Comparison of ENCODE assay signal across 13 cellular contexts in genomic region chr2:234251326-234252271, GRCh38.
DNase-seq lines count a peak whose midpoint lies in the region; ATAC-seq, FAIRE-seq and TF ChIP-seq lines count a peak whose summit lies in the region.
"Had no signal": no experiment of that assay in that cellular context is flagged by ENCODE, and none has a peak within 500 bp of the region (broad histone marks: within the 10 kb centered on the region; RNA-seq: fewer than 3 reads in every experiment).

No MANE protein-coding gene starts in this region.

- H3K27ac ChIP-seq in body of pancreas: peak overlapping the region in 1 of 4 donors; percentile 4

- intact Hi-C loops in activated CD4-positive, alpha-beta T cell treated with anti-CD3 and anti-CD28 coated beads, Interleukin-2, amount 10 ng/mL, durations not matched to agents 24 days and 14 days (cut with micrococcal nuclease): no loop called here
- intact Hi-C loops in body of pancreas (cut with DNase I): no loop called here

- H3K9me3 ChIP-seq in body of pancreas: no peaks in the 10 kb centered on the region

- no peaks in the 10 kb centered on the region for H3K36me3 Mint-ChIP-seq in activated CD4-positive, alpha-beta T cell treated with anti-CD3 and anti-CD28 coated beads, Interleukin-2, amount 10 ng/mL, durations not matched to agents 24 days and 14 days (ENCODE audit: low read depth)

- H3K4me1 ChIP-seq in body of pancreas: peaks cover 36% of the 10 kb centered on the region

- DNase-seq in activated CD4-positive, alpha-beta T cell treated with anti-CD3 and anti-CD28 coated beads, Interleukin-2, amount 10 ng/mL, durations not matched to agents 24 days and 14 days: peak; percentile 41
- DNase-seq in activated CD4-positive, alpha-beta T cell treated with anti-CD3 and anti-CD28 coated beads, Interleukin-2, amount 50 U/mL, for 4 hours: no peak
- DNase-seq in body of pancreas (peak in 3 of 4 donors; percentile 12 to 28 (median 22)), islet precursor cell (peak; percentile 76), urothelium cell line (ENCODE audit: low spot score) (peak; percentile 74)
- no peak for DNase-seq in activated effector memory CD4-positive, alpha-beta T cell treated with anti-CD3 and anti-CD28 coated beads, Interleukin-2, amount 50 U/mL, for 16 hours
- DNase-seq: anterior cingulate cortex; kidney; NCI-H69; stimulated activated CD4-positive, alpha-beta T cell treated with anti-CD3 and anti-CD28 coated beads, Interleukin-12 subunit alpha, Interleukin-12 subunit beta, amount 100 ng/mL, for 4 hours had no signal

- H3K9me3 Mint-ChIP-seq in activated CD4-positive, alpha-beta T cell treated with anti-CD3 and anti-CD28 coated beads, Interleukin-2, amount 10 ng/mL, durations not matched to agents 24 days and 14 days: no peaks in the 10 kb centered on the region

- H3K4me3 Mint-ChIP-seq in activated CD4-positive, alpha-beta T cell treated with anti-CD3 and anti-CD28 coated beads, Interleukin-2, amount 10 ng/mL, durations not matched to agents 24 days and 14 days: no peak overlapping the region

- H3K27ac Mint-ChIP-seq in activated CD4-positive, alpha-beta T cell treated with anti-CD3 and anti-CD28 coated beads, Interleukin-2, amount 10 ng/mL, durations not matched to agents 24 days and 14 days: no peak overlapping the region

- H3K4me3 ChIP-seq in body of pancreas: no peak overlapping the region

- no peaks in the 10 kb centered on the region for H3K27me3 ChIP-seq in body of pancreas

- TF ChIP-seq POLR2A in body of pancreas (IDR thresholded peaks at IDR 0.05): no peak

- peak; percentile 23 for FAIRE-seq in urothelium cell line (lab: Jason Lieb, UNC)
- FAIRE-seq: A204.1, kidney had no signal

- peaks cover 1% of the 10 kb centered on the region for H3K27me3 Mint-ChIP-seq in activated CD4-positive, alpha-beta T cell treated with anti-CD3 and anti-CD28 coated beads, Interleukin-2, amount 10 ng/mL, durations not matched to agents 24 days and 14 days

- peaks cover 6% of the 10 kb centered on the region for H3K4me1 Mint-ChIP-seq in activated CD4-positive, alpha-beta T cell treated with anti-CD3 and anti-CD28 coated beads, Interleukin-2, amount 10 ng/mL, durations not matched to agents 24 days and 14 days

- ATAC-seq in body of pancreas (peak; percentile 31), GM21423 (IDR thresholded peaks at IDR 0.05; ENCODE audit: unreplicated experiment) (no peak), HG03354 (IDR thresholded peaks at IDR 0.05; ENCODE audit: poor library complexity, severe bottlenecking, unreplicated experiment) (no peak)

- H3K36me3 ChIP-seq in body of pancreas (replicated peaks in 1 of 2; ENCODE audit: insufficient read depth in 1 of 2, low read depth in 2 of 2): no peaks in the 10 kb centered on the region

- no peak for TF ChIP-seq CTCF in body of pancreas (IDR thresholded peaks at IDR 0.05)

- WGBS in body of pancreas, 2 donors: 76 to 79% methylated on average over 8 of the region's 8 CpGs

Comparison
In these comparisons a context has a peak if more than half of its experiments do, and no peak if none do; other contexts are left out.
1. DNase-seq: peak in activated CD4-positive, alpha-beta T cell treated with anti-CD3 and anti-CD28 coated beads, Interleukin-2, amount 10 ng/mL, durations not matched to agents 24 days and 14 days (single experiment), body of pancreas (3 of 4), islet precursor cell (single experiment) and urothelium cell line (single experiment); none in activated CD4-positive, alpha-beta T cell treated with anti-CD3 and anti-CD28 coated beads, Interleukin-2, amount 50 U/mL, for 4 hours (0 of 2) and activated effector memory CD4-positive, alpha-beta T cell treated with anti-CD3 and anti-CD28 coated beads, Interleukin-2, amount 50 U/mL, for 16 hours (single experiment).